23 cellular contexts compared by ENCODE assay signal in the genomic region with DNA sequence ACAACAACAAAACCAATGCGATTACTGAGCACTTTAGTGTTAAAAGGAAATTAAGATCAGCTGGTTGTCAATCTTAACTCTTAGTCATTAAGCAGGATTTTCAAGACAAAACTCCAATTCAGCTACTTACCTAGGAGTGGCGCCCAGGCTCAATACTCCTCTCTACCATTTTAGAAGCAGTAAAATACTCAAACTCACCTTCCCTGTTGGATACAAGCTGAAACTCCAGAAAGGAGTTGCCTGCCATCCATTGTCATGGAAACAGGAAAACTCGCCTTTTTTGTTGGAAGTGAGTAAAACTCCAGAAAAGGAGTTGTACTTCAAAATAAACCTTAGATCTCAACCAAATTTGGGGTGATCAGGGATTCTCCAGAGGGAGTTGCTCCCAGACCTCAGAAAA.
"Had no signal": no experiment of that assay in that cellular context is flagged by ENCODE, and none has a peak within 500 bp of the region (broad histone marks: within the 10 kb centered on the region; RNA-seq: fewer than 3 reads in every experiment).

No MANE protein-coding gene starts in this region.

- H3K27ac Mint-ChIP-seq: activated naive CD4-positive, alpha-beta T cell treated with anti-CD3 and anti-CD28 coated beads for 36 hours; activated naive CD8-positive, alpha-beta T cell treated with anti-CD3 and anti-CD28 coated beads, Interleukin-2, amount 10 ng/mL, durations not matched to agents 7 days and 5 days; natural killer cell treated with Interleukin-12 subunit alpha and Interleukin-12 subunit beta and Interleukin-15 and Interleukin-18, amount 100 ng/mL, for 72 hours had no signal

- ATAC-seq: activated T-cell treated with anti-CD3 and anti-CD28 coated beads, Interleukin-2, amount 50 U/mL, for 72 hours; gastroesophageal sphincter; stimulated activated naive CD8-positive, alpha-beta T cell treated with anti-CD3 and anti-CD28 coated beads, Interleukin-15, Interleukin-2, amounts not matched to agents 100 U/mL and 50 U/mL, for 24 hours had no signal

- H3K4me1 Mint-ChIP-seq: activated naive CD8-positive, alpha-beta T cell treated with anti-CD3 and anti-CD28 coated beads, Interleukin-2, amount 10 ng/mL, durations not matched to agents 7 days and 5 days had no signal

- H3K4me3 Mint-ChIP-seq: activated naive CD4-positive, alpha-beta T cell treated with anti-CD3 and anti-CD28 coated beads for 36 hours; activated naive CD8-positive, alpha-beta T cell treated with anti-CD3 and anti-CD28 coated beads, Interleukin-2, amount 10 ng/mL, durations not matched to agents 7 days and 5 days; activated T-cell treated with anti-CD3 and anti-CD28 coated beads, Interleukin-2, amount 50 U/mL, for 72 hours; natural killer cell treated with Interleukin-12 subunit alpha and Interleukin-12 subunit beta and Interleukin-15 and Interleukin-18, amount 100 ng/mL, for 72 hours had no signal

- H3K27ac ChIP-seq: coronary artery, epithelial cell of prostate, gastroesophageal sphincter, left ventricle myocardium inferior, spleen, upper lobe of left lung had no signal

- H3K4me1 ChIP-seq: gastroesophageal sphincter, left ventricle myocardium inferior, spleen had no signal

- H3K36me3 Mint-ChIP-seq: activated naive CD8-positive, alpha-beta T cell treated with anti-CD3 and anti-CD28 coated beads, Interleukin-2, amount 10 ng/mL, durations not matched to agents 7 days and 5 days; natural killer cell treated with Interleukin-12 subunit alpha and Interleukin-12 subunit beta and Interleukin-15 and Interleukin-18, amount 100 ng/mL, for 72 hours had no signal

- H3K9me3 Mint-ChIP-seq: activated naive CD4-positive, alpha-beta T cell treated with anti-CD3 and anti-CD28 coated beads for 36 hours; activated naive CD8-positive, alpha-beta T cell treated with anti-CD3 and anti-CD28 coated beads, Interleukin-2, amount 10 ng/mL, durations not matched to agents 7 days and 5 days; activated T-cell treated with anti-CD3 and anti-CD28 coated beads, Interleukin-2, amount 50 U/mL, for 72 hours; natural killer cell treated with Interleukin-12 subunit alpha and Interleukin-12 subunit beta and Interleukin-15 and Interleukin-18, amount 100 ng/mL, for 72 hours had no signal

- H3K9me3 ChIP-seq: gastroesophageal sphincter, left ventricle myocardium inferior, spleen, upper lobe of left lung had no signal

- H3K4me3 ChIP-seq: coronary artery, gastroesophageal sphincter, left ventricle myocardium inferior, spleen, upper lobe of left lung had no signal

- DNase-seq: activated CD4-positive, alpha-beta T cell treated with anti-CD3 and anti-CD28 coated beads for 4 hours; activated CD4-positive, alpha-beta T cell treated with anti-CD3 and anti-CD28 coated beads, Interleukin-2, amount 50 U/mL, for 48 hours; activated CD4-positive, CD25-positive, alpha-beta regulatory T cell; activated effector memory CD4-positive, alpha-beta T cell treated with Interleukin-2 at 50 U/mL for 16 hours; activated naive CD4-positive, alpha-beta T cell treated with anti-CD3 and anti-CD28 coated beads for 36 hours; activated naive CD8-positive, alpha-beta T cell treated with anti-CD3 and anti-CD28 coated beads, Interleukin-2, amount 10 ng/mL, durations not matched to agents 7 days and 5 days; activated T-cell treated with anti-CD3 and anti-CD28 coated beads, Interleukin-2, amount 50 U/mL, for 72 hours; amniotic stem cell; cerebellar nuclear complex; head of caudate nucleus; left ventricle myocardium inferior; mammary epithelial cell; retina; spleen; stimulated activated CD4-positive, alpha-beta T cell treated with anti-CD3 and anti-CD28 coated beads, Interleukin-4, amount 100 ng/mL, for 1 hour; stimulated activated naive CD8-positive, alpha-beta T cell treated with anti-CD3 and anti-CD28 coated beads, Interleukin-15, Interleukin-2, amounts not matched to agents 100 U/mL and 50 U/mL, for 24 hours; T1000; upper lobe of left lung had no signal

- H3K36me3 ChIP-seq: gastroesophageal sphincter, left ventricle myocardium inferior, spleen, upper lobe of left lung had no signal

- H3K27me3 ChIP-seq: gastroesophageal sphincter, spleen, upper lobe of left lung had no signal

- H3K27me3 Mint-ChIP-seq: progenitor cell of endocrine pancreas had no signal
